9 cellular contexts compared by ENCODE assay signal in genomic region chr3:61903931-61904657, GRCh38.
DNase-seq lines count a peak whose midpoint lies in the region; TF ChIP-seq lines count a peak whose summit lies in the region.
"Had no signal": no experiment of that assay in that cellular context is flagged by ENCODE, and none has a peak within 500 bp of the region (broad histone marks: within the 10 kb centered on the region; RNA-seq: fewer than 3 reads in every experiment).

No MANE protein-coding gene starts in this region.

- H3K4me1 ChIP-seq in A673 (ENCODE audit: insufficient read depth, low read length, poor library complexity, severe bottlenecking) (peaks cover 6% of the 10 kb centered on the region), HEK293 (ENCODE audit: control insufficient read depth, insufficient read depth, low read length) (peaks cover 12% of the 10 kb centered on the region), right atrium auricular region (peaks cover 0 to 27% of the 10 kb centered on the region in 2 donors)

- BruUV-seq in A673 (replicated peaks; lab: Mats Ljungman, UMichigan): no TSS peak

- peak; percentile 43 for DNase-seq in A673 (ENCODE audit: low spot score)
- DNase-seq in RPMI8226: peak; percentile 39
- no peak for DNase-seq in right atrium auricular region (ENCODE audit: low spot score)
- DNase-seq in activated CD8-positive, alpha-beta memory T cell treated with anti-CD3 and anti-CD28 coated beads for 24 hours: no peak
- no peak for DNase-seq in activated CD4-positive, CD25-positive, alpha-beta regulatory T cell (lab: John Stamatoyannopoulos, UW)
- DNase-seq in ureter (ENCODE audit: low spot score): no peak

- H3K4me3 ChIP-seq in A673 (ENCODE audit: low read depth, low read length, poor library complexity, severe bottlenecking): no peak overlapping the region
- H3K4me3 ChIP-seq in HEK293 (ENCODE audit: low read depth, low read length): no peak overlapping the region
- H3K4me3 ChIP-seq in right atrium auricular region: no peak overlapping the region
- H3K4me3 ChIP-seq: SK-N-MC had no signal

- TF ChIP-seq CTCF in A673 (conservative IDR thresholded peaks at IDR 0.05; ENCODE audit: low read depth, low read length) (no peak), HEK293 (tag by site-specific recombination; IDR thresholded peaks at IDR 0.05) (no peak), right atrium auricular region (IDR thresholded peaks at IDR 0.05) (no peak)

- POLR2A ChIA-PET in A673 (lab: Charles Lee; ENCODE audit: low non-redundant PET): interaction anchor here (0.6 kb wide), 1 partner anchor 396 kb away, joined by 4 read pairs; no protein-coding TSS in a partner anchor
- POLR2A ChIA-PET in HEK293 (lab: Yijun Ruan, JAX): no interaction called here

- H3K36me3 ChIP-seq in A673 (ENCODE audit: insufficient read depth, low read length, poor library complexity, severe bottlenecking) (no peaks in the 10 kb centered on the region), HEK293 (ENCODE audit: control insufficient read depth in 2 of 2, insufficient read depth in 1 of 2, low read length in 2 of 2) (no peaks in the 10 kb centered on the region), right atrium auricular region (no peaks in the 10 kb centered on the region)

- CTCF ChIA-PET in A673 (lab: Charles Lee) (no interaction called here), HEK293 (lab: Yijun Ruan, JAX) (interaction anchor here (1.6 kb wide), 1 partner anchor 9 kb away, joined by 5 read pairs; no protein-coding TSS in a partner anchor)

- H3K9me3 ChIP-seq in A673 (ENCODE audit: low read depth, low read length, poor library complexity, severe bottlenecking): no peaks in the 10 kb centered on the region
- no peaks in the 10 kb centered on the region for H3K9me3 ChIP-seq in HEK293 (ENCODE audit: control insufficient read depth, insufficient read depth, low read depth, low read length)
- H3K9me3 ChIP-seq in right atrium auricular region: no peaks in the 10 kb centered on the region

- H3K27ac ChIP-seq in A673 (ENCODE audit: low read depth, low read length, poor library complexity, severe bottlenecking) (no peak overlapping the region), HEK293 (ENCODE audit: extremely low read depth, low read depth, low read length) (peak overlapping the region; percentile 56), right atrium auricular region (peak overlapping the region; percentile 54 to 65), temporal lobe (ENCODE audit: low read depth, low read length) (peak overlapping the region; percentile 14)
- H3K27ac ChIP-seq: SK-N-MC had no signal

- no peaks in the 10 kb centered on the region for H3K27me3 ChIP-seq in A673 (replicated peaks; ENCODE audit: insufficient read depth, low read depth, low read length, poor library complexity)
- H3K27me3 ChIP-seq in right atrium auricular region: no peaks in the 10 kb centered on the region

- intact Hi-C loops in A673 (cut with micrococcal nuclease; ENCODE audit: unreplicated experiment): no loop called here

TF ChIP-seq in HEK293, 187 proteins besides CTCF, POLR2A, EP300 and RAD21 (continues in another document):
- TF ChIP-seq ZNF184 (tag by site-specific recombination; IDR thresholded peaks at IDR 0.05) (peak; percentile 18; the same call in 1 of the 2 replicates), ZNF23 (tag by site-specific recombination; IDR thresholded peaks at IDR 0.05; ENCODE audit: borderline replicate concordance) (no peak), PRDM6 (tag by site-specific recombination; IDR thresholded peaks at IDR 0.05) (peak; percentile 77), ZNF660 (tag by site-specific recombination; IDR thresholded peaks at IDR 0.05) (peak; percentile 62), GLIS1 (tag by site-specific recombination; IDR thresholded peaks at IDR 0.05) (no peak), ZBTB17 (tag by site-specific recombination; IDR thresholded peaks at IDR 0.05) (peak; percentile 76), ZNF133 (tag by site-specific recombination; IDR thresholded peaks at IDR 0.05) (0 out of 2 replicates have a peak, but pooled peaks have one; percentile 8), FEZF1 (tag by site-specific recombination; IDR thresholded peaks at IDR 0.05) (no peak), PRDM10 (tag by site-specific recombination; IDR thresholded peaks at IDR 0.05) (0 out of 2 replicates have a peak, but pooled peaks have one; percentile 29), PRDM1 (tag by site-specific recombination; IDR thresholded peaks at IDR 0.05) (0 out of 2 replicates have a peak, but pooled peaks have one; percentile 16), ZNF335 (tag by site-specific recombination; conservative IDR thresholded peaks at IDR 0.05) (0 out of 2 replicates have a peak, but pooled peaks have one; percentile 31), ZNF146 (tag by site-specific recombination; IDR thresholded peaks at IDR 0.05) (no peak)
- TF ChIP-seq, protein P1, sequence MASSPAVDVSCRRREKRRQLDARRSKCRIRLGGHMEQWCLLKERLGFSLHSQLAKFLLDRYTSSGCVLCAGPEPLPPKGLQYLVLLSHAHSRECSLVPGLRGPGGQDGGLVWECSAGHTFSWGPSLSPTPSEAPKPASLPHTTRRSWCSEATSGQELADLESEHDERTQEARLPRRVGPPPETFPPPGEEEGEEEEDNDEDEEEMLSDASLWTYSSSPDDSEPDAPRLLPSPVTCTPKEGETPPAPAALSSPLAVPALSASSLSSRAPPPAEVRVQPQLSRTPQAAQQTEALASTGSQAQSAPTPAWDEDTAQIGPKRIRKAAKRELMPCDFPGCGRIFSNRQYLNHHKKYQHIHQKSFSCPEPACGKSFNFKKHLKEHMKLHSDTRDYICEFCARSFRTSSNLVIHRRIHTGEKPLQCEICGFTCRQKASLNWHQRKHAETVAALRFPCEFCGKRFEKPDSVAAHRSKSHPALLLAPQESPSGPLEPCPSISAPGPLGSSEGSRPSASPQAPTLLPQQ (tag by site-specific recombination; IDR thresholded peaks at IDR 0.05): no peak
- TF ChIP-seq, protein P2, sequence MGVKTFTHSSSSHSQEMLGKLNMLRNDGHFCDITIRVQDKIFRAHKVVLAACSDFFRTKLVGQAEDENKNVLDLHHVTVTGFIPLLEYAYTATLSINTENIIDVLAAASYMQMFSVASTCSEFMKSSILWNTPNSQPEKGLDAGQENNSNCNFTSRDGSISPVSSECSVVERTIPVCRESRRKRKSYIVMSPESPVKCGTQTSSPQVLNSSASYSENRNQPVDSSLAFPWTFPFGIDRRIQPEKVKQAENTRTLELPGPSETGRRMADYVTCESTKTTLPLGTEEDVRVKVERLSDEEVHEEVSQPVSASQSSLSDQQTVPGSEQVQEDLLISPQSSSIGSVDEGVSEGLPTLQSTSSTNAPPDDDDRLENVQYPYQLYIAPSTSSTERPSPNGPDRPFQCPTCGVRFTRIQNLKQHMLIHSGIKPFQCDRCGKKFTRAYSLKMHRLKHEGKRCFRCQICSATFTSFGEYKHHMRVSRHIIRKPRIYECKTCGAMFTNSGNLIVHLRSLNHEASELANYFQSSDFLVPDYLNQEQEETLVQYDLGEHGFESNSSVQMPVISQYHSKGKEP (tag by site-specific recombination; IDR thresholded peaks at IDR 0.05): no peak
- TF ChIP-seq, protein P3, sequence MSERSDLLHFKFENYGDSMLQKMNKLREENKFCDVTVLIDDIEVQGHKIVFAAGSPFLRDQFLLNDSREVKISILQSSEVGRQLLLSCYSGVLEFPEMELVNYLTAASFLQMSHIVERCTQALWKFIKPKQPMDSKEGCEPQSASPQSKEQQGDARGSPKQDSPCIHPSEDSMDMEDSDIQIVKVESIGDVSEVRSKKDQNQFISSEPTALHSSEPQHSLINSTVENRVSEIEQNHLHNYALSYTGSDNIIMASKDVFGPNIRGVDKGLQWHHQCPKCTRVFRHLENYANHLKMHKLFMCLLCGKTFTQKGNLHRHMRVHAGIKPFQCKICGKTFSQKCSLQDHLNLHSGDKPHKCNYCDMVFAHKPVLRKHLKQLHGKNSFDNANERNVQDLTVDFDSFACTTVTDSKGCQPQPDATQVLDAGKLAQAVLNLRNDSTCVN (tag by site-specific recombination; optimal IDR thresholded peaks at IDR 0.05): no peak

Comparison
In these comparisons a context has a peak if more than half of its experiments do, and no peak if none do; other contexts are left out.
1. DNase-seq: peak in A673 (single experiment) and RPMI8226 (single experiment); none in right atrium auricular region (single experiment), activated CD8-positive, alpha-beta memory T cell treated with anti-CD3 and anti-CD28 coated beads for 24 hours (single experiment), activated CD4-positive, CD25-positive, alpha-beta regulatory T cell (0 of 4) and ureter (single experiment).